In genomic region chr2:36322108-36322507, GRCh38 we compare ENCODE assay signal across 8 cellular contexts.
DNase-seq lines count a peak whose midpoint lies in the region.

No MANE protein-coding gene starts in this region.

- DNase-seq in NCI-H2171 treated with DMSO at 0.1 percent for 48 hours (lab: John Stamatoyannopoulos, UW) = peak; percentile 9
- no peak for DNase-seq in NCI-H2171 (lab: John Stamatoyannopoulos, UW)
- DNase-seq in SK-N-MC (ENCODE audit: low read depth, low spot score) = peak; percentile 34
- peak; percentile 54 for DNase-seq in foreskin melanocyte
- peak; percentile 3 for DNase-seq in smooth muscle cell of the brain vasculature (ENCODE audit: low read depth, low spot score)
- no peak for DNase-seq in RPMI8226
- DNase-seq in stimulated activated CD4-positive, alpha-beta T cell treated with anti-CD3 and anti-CD28 coated beads, Interleukin-4, amount 100 ng/mL, for 1 hour = no peak
- DNase-seq in NCI-H1694 (lab: John Stamatoyannopoulos, UW) = no peak

- H3K36me3 ChIP-seq in SK-N-MC (ENCODE audit: insufficient read depth, low read length) = no peaks in the 10 kb centered on the region

- H3K9me3 ChIP-seq in SK-N-MC (ENCODE audit: low read depth, low read length) = no peaks in the 10 kb centered on the region

- no peak overlapping the region for H3K9ac ChIP-seq in SK-N-MC (ENCODE audit: insufficient read length)

- no peak overlapping the region for H3K27ac ChIP-seq in SK-N-MC

- no peak overlapping the region for H3K4me3 ChIP-seq in SK-N-MC

Comparison
In these comparisons a context has a peak if more than half of its experiments do, and no peak if none do; other contexts are left out.
1. DNase-seq: peak in NCI-H2171 treated with DMSO at 0.1 percent for 48 hours (single experiment), SK-N-MC (single experiment), foreskin melanocyte (single experiment) and smooth muscle cell of the brain vasculature (single experiment); none in NCI-H2171 (single experiment), RPMI8226 (single experiment), stimulated activated CD4-positive, alpha-beta T cell treated with anti-CD3 and anti-CD28 coated beads, Interleukin-4, amount 100 ng/mL, for 1 hour (single experiment) and NCI-H1694 (single experiment).